In the genomic region with DNA sequence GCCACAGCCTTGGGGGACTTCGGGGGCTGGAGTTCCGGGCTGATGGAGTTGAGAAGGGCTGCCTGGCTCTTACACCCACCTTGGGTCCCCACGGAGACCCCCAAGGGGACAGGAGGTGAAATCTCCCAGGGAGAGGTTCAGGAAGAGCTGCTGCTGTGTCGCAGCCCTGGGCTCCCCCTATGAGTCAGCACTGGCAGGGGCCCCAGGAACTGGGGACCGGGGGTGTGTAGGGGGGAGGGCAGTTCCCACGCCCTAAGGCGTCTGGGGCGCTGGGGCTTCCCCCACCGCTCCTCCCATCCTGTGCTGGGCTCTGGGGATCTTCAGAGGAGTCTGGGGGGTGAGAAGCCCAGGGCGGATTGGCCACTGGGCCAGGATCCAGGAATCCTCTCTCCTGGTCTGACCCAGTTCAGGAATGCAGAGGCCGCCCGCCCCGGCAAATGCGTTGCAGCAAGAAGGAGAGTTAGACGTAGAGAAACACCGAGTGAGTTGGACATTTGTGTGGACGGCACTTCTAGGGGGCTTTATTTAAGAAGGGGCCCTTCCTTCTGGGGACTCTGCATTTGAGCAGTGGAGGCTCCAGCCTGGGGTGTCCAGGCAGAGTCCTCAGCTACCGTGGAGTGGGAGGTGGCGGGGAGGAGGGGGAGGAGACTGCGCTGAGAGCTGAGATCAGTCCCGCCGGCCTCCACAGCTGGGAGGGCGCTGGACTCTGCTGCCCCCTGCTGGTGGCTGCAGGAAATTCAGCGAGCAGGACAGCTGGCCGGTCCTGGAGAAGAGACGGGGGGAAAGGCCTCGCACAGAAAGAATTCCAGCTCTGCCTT, we compare ENCODE assay signal across 8 cellular contexts. TPM values are rescaled to one million over a fixed set of nuclear protein-coding genes. Genes with fewer than 3 reads are reported as not detected.
DNase-seq lines count a peak whose midpoint lies in the region; ATAC-seq and TF ChIP-seq lines count a peak whose summit lies in the region.

No MANE protein-coding gene starts in this region.

- peaks cover 20% of the 10 kb centered on the region for H3K27me3 Mint-ChIP-seq in activated CD8-positive, alpha-beta T cell treated with anti-CD3 and anti-CD28 coated beads, Interleukin-2, amount 10 ng/mL, durations not matched to agents 7 days and 5 days (ENCODE audit: low read depth)

- peak overlapping the region; percentile 99 for H2BK15ac ChIP-seq in mesenchymal stem cell (ENCODE audit: low read depth, poor library complexity, severe bottlenecking)

- H2BK5ac ChIP-seq in mesenchymal stem cell (ENCODE audit: low read depth, low read length, poor library complexity, severe bottlenecking) = peak overlapping the region; percentile 71

- H3K4me1 Mint-ChIP-seq in activated CD8-positive, alpha-beta T cell treated with anti-CD3 and anti-CD28 coated beads, Interleukin-2, amount 10 ng/mL, durations not matched to agents 7 days and 5 days (ENCODE audit: low read depth) = peaks cover 50% of the 10 kb centered on the region

- no peaks in the 10 kb centered on the region for H3K9me3 Mint-ChIP-seq in activated CD8-positive, alpha-beta T cell treated with anti-CD3 and anti-CD28 coated beads, Interleukin-2, amount 10 ng/mL, durations not matched to agents 7 days and 5 days (ENCODE audit: insufficient read depth)

- H3K4me3 Mint-ChIP-seq in activated CD8-positive, alpha-beta T cell treated with anti-CD3 and anti-CD28 coated beads, Interleukin-2, amount 10 ng/mL, durations not matched to agents 7 days and 5 days = peak overlapping the region; percentile 87

- peak overlapping the region; percentile 88 for H3K27ac Mint-ChIP-seq in activated CD8-positive, alpha-beta T cell treated with anti-CD3 and anti-CD28 coated beads, Interleukin-2, amount 10 ng/mL, durations not matched to agents 7 days and 5 days

- POLR2A ChIA-PET in activated CD8-positive, alpha-beta T cell treated with anti-CD3 and anti-CD28 coated beads, Interleukin-2, amount 10 ng/mL, durations not matched to agents 7 days and 5 days (lab: Charles Lee) = interaction anchor here (0.5 to 5.3 kb wide), 20 partner anchors 9 to 1472 kb away, joined by 3 to 49 read pairs (median 7); a partner anchor contains a TSS

- peak; percentile 66 for ATAC-seq in HG03439 (IDR thresholded peaks at IDR 0.05; ENCODE audit: unreplicated experiment)
- ATAC-seq in activated CD8-positive, alpha-beta T cell treated with anti-CD3 and anti-CD28 coated beads, Interleukin-2, amount 10 ng/mL, durations not matched to agents 7 days and 5 days = peak; percentile 90

- peak overlapping the region; percentile 100 for H2BK120ac ChIP-seq in mesenchymal stem cell (ENCODE audit: low read depth, low read length)

- peak overlapping the region; percentile 98 for H4K91ac ChIP-seq in mesenchymal stem cell (ENCODE audit: low read length)

- peak overlapping the region; percentile 85 for H2AK5ac ChIP-seq in mesenchymal stem cell (ENCODE audit: low read length, severe bottlenecking)

- H3K27ac ChIP-seq in effector memory CD4-positive, alpha-beta T cell (ENCODE audit: insufficient read depth, low read length, poor library complexity, severe bottlenecking) = peak overlapping the region; percentile 100
- H3K27ac ChIP-seq in mesenchymal stem cell (ENCODE audit: low read length, poor library complexity, severe bottlenecking) = peak overlapping the region; percentile 96

- peak overlapping the region; percentile 96 for H4K8ac ChIP-seq in mesenchymal stem cell (ENCODE audit: low read length)

- DNase-seq in BE2C = peak; percentile 87
- peak; percentile 76 for DNase-seq in NCI-H774 (lab: John Stamatoyannopoulos, UW)
- DNase-seq in activated CD8-positive, alpha-beta T cell treated with anti-CD3 and anti-CD28 coated beads, Interleukin-2, amount 10 ng/mL, durations not matched to agents 7 days and 5 days = peak; percentile 92
- DNase-seq in effector memory CD4-positive, alpha-beta T cell = peak; percentile 86 to 90 (median 90)
- peak; percentile 97 for DNase-seq in mesenchymal stem cell
- DNase-seq in stimulated activated CD8-positive, alpha-beta memory T cell treated with anti-CD3 and anti-CD28 coated beads, Interleukin-12 subunit alpha, Interleukin-12 subunit beta, amount 100 ng/mL, for 24 hours (ENCODE audit: extremely low read depth) = peak; percentile 67

- peak overlapping the region; percentile 90 for H3K9ac ChIP-seq in mesenchymal stem cell (ENCODE audit: low read length)

- peak overlapping the region; percentile 50 to 98 for H3K18ac ChIP-seq in mesenchymal stem cell (ENCODE audit: low read depth in 1 of 2, low read length in 2 of 2)

- H3K79me1 ChIP-seq in mesenchymal stem cell (replicated peaks; ENCODE audit: low read length, poor library complexity, severe bottlenecking) = peaks cover 5% of the 10 kb centered on the region

- peak; percentile 59 for TF ChIP-seq POLR2A in GM19099 (IDR thresholded peaks at IDR 0.05; ENCODE audit: extremely low read depth, insufficient read length, low read depth)

- no peak overlapping the region for H3K14ac ChIP-seq in mesenchymal stem cell (ENCODE audit: low read length in 2 of 2)

- peak overlapping the region; percentile 64 to 73 for H2BK12ac ChIP-seq in mesenchymal stem cell (ENCODE audit: low read length in 2 of 2)

- TF ChIP-seq CTCF in BE2C (IDR thresholded peaks at IDR 0.05; ENCODE audit: low read depth, low read length) = peak; percentile 87

- WGBS in mesenchymal stem cell = 8% methylated on average over 27 of the region's 27 CpGs

- no peak overlapping the region for H2AFZ ChIP-seq in mesenchymal stem cell (ENCODE audit: low read depth, low read length)

- peak overlapping the region; percentile 32 to 96 for H3K4ac ChIP-seq in mesenchymal stem cell (ENCODE audit: low read depth in 1 of 2, low read length in 2 of 2)

- H3K4me1 ChIP-seq in BE2C (peaks cover 8% of the 10 kb centered on the region), mesenchymal stem cell (ENCODE audit: control insufficient read depth, insufficient read depth, low read depth, low read length) (peaks cover 32% of the 10 kb centered on the region)
- H3K4me1 ChIP-seq in effector memory CD4-positive, alpha-beta T cell (ENCODE audit: control insufficient read depth, insufficient read depth, low read length, poor library complexity, severe bottlenecking) = peaks cover 25% of the 10 kb centered on the region

- CTCF ChIA-PET in activated CD8-positive, alpha-beta T cell treated with anti-CD3 and anti-CD28 coated beads, Interleukin-2, amount 10 ng/mL, durations not matched to agents 7 days and 5 days (lab: Charles Lee) = interaction anchor here (0.6 to 4.0 kb wide), 38 partner anchors 10 to 645 kb away, joined by 3 to 71 read pairs (median 5); a partner anchor contains a TSS

- no peaks in the 10 kb centered on the region for H3K9me3 ChIP-seq in BE2C
- no peaks in the 10 kb centered on the region for H3K9me3 ChIP-seq in effector memory CD4-positive, alpha-beta T cell (ENCODE audit: control insufficient read depth, low read length)
- no peaks in the 10 kb centered on the region for H3K9me3 ChIP-seq in mesenchymal stem cell (ENCODE audit: control insufficient read depth, low read length)

- peak overlapping the region; percentile 86 for H3K4me2 ChIP-seq in mesenchymal stem cell (ENCODE audit: low read length, poor library complexity, severe bottlenecking)

- H3K4me3 ChIP-seq in BE2C (ENCODE audit: low read depth, low read length) (peak overlapping the region; percentile 63), mesenchymal stem cell (ENCODE audit: insufficient read depth in 1 of 2, low read depth in 1 of 2, low read length in 2 of 2) (peak overlapping the region; percentile 24 to 72)
- peak overlapping the region; percentile 62 for H3K4me3 ChIP-seq in effector memory CD4-positive, alpha-beta T cell (ENCODE audit: insufficient read depth, low read depth, low read length, poor library complexity, severe bottlenecking)

- H3K27me3 ChIP-seq in BE2C (peaks cover 23% of the 10 kb centered on the region), mesenchymal stem cell (ENCODE audit: control insufficient read depth in 1 of 2, insufficient read depth in 1 of 2, low read length in 2 of 2) (no peaks in the 10 kb centered on the region)
- H3K27me3 ChIP-seq in effector memory CD4-positive, alpha-beta T cell (replicated peaks; ENCODE audit: control insufficient read depth, insufficient read depth, low read length, poor library complexity, severe bottlenecking) = peaks cover 10% of the 10 kb centered on the region

- H3K36me3 ChIP-seq in BE2C (no peaks in the 10 kb centered on the region), mesenchymal stem cell (ENCODE audit: control insufficient read depth in 1 of 2, insufficient read depth in 2 of 2, low read depth in 1 of 2, low read length in 2 of 2) (no peaks in the 10 kb centered on the region)
- no peaks in the 10 kb centered on the region for H3K36me3 ChIP-seq in effector memory CD4-positive, alpha-beta T cell (ENCODE audit: control insufficient read depth, insufficient read depth, low read length)

- H3K36me3 Mint-ChIP-seq in activated CD8-positive, alpha-beta T cell treated with anti-CD3 and anti-CD28 coated beads, Interleukin-2, amount 10 ng/mL, durations not matched to agents 7 days and 5 days (ENCODE audit: low read depth) = no peaks in the 10 kb centered on the region

- no peak overlapping the region for H3K23ac ChIP-seq in mesenchymal stem cell (ENCODE audit: low read length in 2 of 2)

RNA-seq across cellular contexts. Expression of a gene that starts 15.0 kb away (rescaled TPM):
- polyA plus RNA-seq in BE2C (2012; ENCODE audit: insufficient read depth, insufficient read length, low read depth) = 3.6 TPM
- total RNA-seq in activated CD8-positive, alpha-beta T cell treated with anti-CD3 and anti-CD28 coated beads, Interleukin-2, amount 10 ng/mL, durations not matched to agents 7 days and 5 days = under 1 TPM; 0.60 to 0.90 TPM
- 1.4 TPM for polyA plus RNA-seq in mesenchymal stem cell (2013, experiment 1 of 2)
- 3.1 TPM for polyA plus RNA-seq in mesenchymal stem cell (2013, experiment 2 of 2)

RNA-seq across cellular contexts. Expression of a gene that starts 44.0 kb away (rescaled TPM):
- 3.8 TPM for polyA plus RNA-seq in BE2C (2012; ENCODE audit: insufficient read depth, insufficient read length, low read depth)
- total RNA-seq in activated CD8-positive, alpha-beta T cell treated with anti-CD3 and anti-CD28 coated beads, Interleukin-2, amount 10 ng/mL, durations not matched to agents 7 days and 5 days = 1 to 10 TPM; 4.2 to 5.0 TPM
- 0.22 TPM for polyA plus RNA-seq in mesenchymal stem cell (2013, experiment 1 of 2)
- 0.22 TPM for polyA plus RNA-seq in mesenchymal stem cell (2013, experiment 2 of 2)

RNA-seq across cellular contexts. Expression of a gene that starts 44.1 kb away (rescaled TPM):
- 20.2 TPM for polyA plus RNA-seq in BE2C (2012; ENCODE audit: insufficient read depth, insufficient read length, low read depth)
- 10 to 100 TPM; 27.8 to 28.9 TPM for total RNA-seq in activated CD8-positive, alpha-beta T cell treated with anti-CD3 and anti-CD28 coated beads, Interleukin-2, amount 10 ng/mL, durations not matched to agents 7 days and 5 days
- polyA plus RNA-seq in mesenchymal stem cell (2013, experiment 1 of 2) = 15.2 TPM
- polyA plus RNA-seq in mesenchymal stem cell (2013, experiment 2 of 2) = 15.0 TPM

Comparison
In these comparisons a context has a peak if more than half of its experiments do, and no peak if none do; other contexts are left out.
1. Peak in every context shown above with its lines: DNase-seq, ATAC-seq, H3K4me3 ChIP-seq and H3K27ac ChIP-seq.